ENCODE assay signal across 18 cellular contexts in the genomic region with DNA sequence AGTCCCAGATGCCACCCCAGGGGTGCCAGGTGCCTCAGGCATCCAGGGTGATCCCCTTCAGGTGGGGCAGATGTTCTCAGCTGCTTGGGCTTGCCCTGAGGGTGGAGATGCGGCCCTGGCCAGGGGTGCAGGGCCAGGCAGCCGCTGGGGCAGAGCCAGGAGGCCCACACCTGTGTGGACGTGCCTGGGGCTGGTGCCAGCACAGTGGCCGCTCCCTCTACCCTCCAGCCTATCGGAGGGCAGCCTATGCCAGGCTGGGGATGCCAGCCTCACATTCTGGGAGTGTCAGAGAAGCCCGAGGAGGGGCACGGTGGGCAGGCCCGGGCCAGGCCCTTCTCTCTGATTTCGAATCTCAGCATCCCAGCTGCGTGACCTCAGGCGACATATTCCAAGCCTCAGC.
DNase-seq lines count a peak whose midpoint lies in the region; ATAC-seq, FAIRE-seq and TF ChIP-seq lines count a peak whose summit lies in the region.
"Had no signal": no experiment of that assay in that cellular context is flagged by ENCODE, and none has a peak within 500 bp of the region (broad histone marks: within the 10 kb centered on the region; RNA-seq: fewer than 3 reads in every experiment).

No MANE protein-coding gene starts in this region.

- H3K9me3 ChIP-seq in left lung: no peaks in the 10 kb centered on the region
- no peaks in the 10 kb centered on the region for H3K9me3 ChIP-seq in small intestine (ENCODE audit: control insufficient read depth, low read depth)
- H3K9me3 ChIP-seq: SJSA1 had no signal

- WGBS in small intestine, 3 donors: 19 to 66% (median 36%) methylated on average over 11 of the region's 11 CpGs

- H3K27ac ChIP-seq in RWPE1 (peak overlapping the region; percentile 91), left lung (no peak overlapping the region), small intestine (ENCODE audit: low read depth in 1 of 2, low read length in 1 of 2) (no peak overlapping the region)
- H3K27ac ChIP-seq: C4-2B, SJSA1 had no signal

- DNase-seq in COLO668 (lab: John Stamatoyannopoulos, UW; ENCODE audit: unreplicated experiment) (peak; percentile 73), RWPE1 (ENCODE audit: low spot score) (peak; percentile 26), left lung (no peak), small intestine (peak; percentile 59), HuH-7.5 (ENCODE audit: low spot score) (no peak), C1 segment of cervical spinal cord (lab: John Stamatoyannopoulos, UW) (no peak), NAMALWA (ENCODE audit: low spot score) (no peak)
- DNase-seq: COR-L47, DMS153, NCI-H1694, NCI-H446 treated with DMSO at 0.1 percent for 48 hours, NCI-H774 had no signal

- H3K4me3 ChIP-seq in left lung (no peak overlapping the region), small intestine (ENCODE audit: low read depth in 1 of 2, low read length in 2 of 2) (no peak overlapping the region)
- H3K4me3 ChIP-seq: SJSA1 had no signal

- CTCF ChIA-PET in RWPE1 (lab: Yijun Ruan, JAX): interaction anchor here (0.6 to 0.8 kb wide), 3 partner anchors 51 to 176 kb away, joined by 3 read pairs; no protein-coding TSS in a partner anchor

- ATAC-seq in left lung: peak; percentile 75
- no peak for ATAC-seq in HG03342 (IDR thresholded peaks at IDR 0.05; ENCODE audit: unreplicated experiment)

- TF ChIP-seq CTCF in RWPE1 (conservative IDR thresholded peaks at IDR 0.05; ENCODE audit: low read depth) (no peak), left lung (IDR thresholded peaks at IDR 0.05) (no peak)

- intact Hi-C loops in left lung (cut with DNase I): no loop called here

- H3K4me1 ChIP-seq in left lung: no peaks in the 10 kb centered on the region
- H3K4me1 ChIP-seq in small intestine (ENCODE audit: control insufficient read depth in 2 of 2, insufficient read depth in 1 of 2, low read depth in 1 of 2, low read length in 1 of 2): no peaks in the 10 kb centered on the region
- H3K4me1 ChIP-seq: SJSA1 had no signal

- H3K27me3 ChIP-seq in left lung (peaks cover 0 to 19% of the 10 kb centered on the region in 2 donors), small intestine (ENCODE audit: control insufficient read depth in 2 of 2, insufficient read depth in 2 of 2, low read length in 2 of 2) (no peaks in the 10 kb centered on the region)

- no peaks in the 10 kb centered on the region for H3K36me3 ChIP-seq in left lung
- no peaks in the 10 kb centered on the region for H3K36me3 ChIP-seq in small intestine (ENCODE audit: control insufficient read depth in 2 of 2, insufficient read depth in 2 of 2, low read length in 2 of 2)
- H3K36me3 ChIP-seq: SJSA1 had no signal

- no peak for FAIRE-seq in small intestine (lab: Jason Lieb, UNC)
- FAIRE-seq: A204.1, H54, RCC 7860 had no signal

- POLR2A ChIA-PET in RWPE1 (lab: Yijun Ruan, JAX; ENCODE audit: low non-redundant PET): no interaction called here

Comparison
In these comparisons a context has a peak if more than half of its experiments do, and no peak if none do; other contexts are left out.
1. DNase-seq: peak in COLO668 (single experiment), RWPE1 (single experiment) and small intestine (single experiment); none in left lung (0 of 2), HuH-7.5 (single experiment), C1 segment of cervical spinal cord (0 of 14) and NAMALWA (single experiment).